1 cellular context compared by ENCODE assay signal in the genomic region with DNA sequence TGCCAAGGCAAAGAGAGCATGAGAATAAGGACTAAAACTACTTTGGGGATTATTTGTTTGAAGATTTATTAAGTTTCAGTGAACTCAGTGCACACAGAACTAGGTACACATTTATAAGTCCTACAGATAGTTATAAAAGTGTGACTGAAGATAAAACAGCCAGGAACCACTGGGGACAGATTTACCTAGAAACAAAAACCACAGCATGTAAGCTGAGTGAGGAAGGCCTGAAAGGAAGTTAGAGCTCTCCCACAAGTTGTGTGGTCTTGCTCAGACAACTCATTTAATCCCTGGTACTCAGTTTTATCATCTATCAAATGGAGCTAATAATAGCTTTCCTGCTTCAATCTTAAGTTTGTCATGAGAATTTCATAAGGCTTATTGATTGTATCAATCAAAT.
A peak's percentile ranks its signal among the peaks of the same experiment; 100 is the strongest.
TF ChIP-seq lines count a peak whose summit lies in the region.

No MANE protein-coding gene starts in this region.

TF ChIP-seq in K562, 482 proteins besides CTCF, POLR2A, EP300 and RAD21 (continued from another document):
- TF ChIP-seq, protein P1, sequence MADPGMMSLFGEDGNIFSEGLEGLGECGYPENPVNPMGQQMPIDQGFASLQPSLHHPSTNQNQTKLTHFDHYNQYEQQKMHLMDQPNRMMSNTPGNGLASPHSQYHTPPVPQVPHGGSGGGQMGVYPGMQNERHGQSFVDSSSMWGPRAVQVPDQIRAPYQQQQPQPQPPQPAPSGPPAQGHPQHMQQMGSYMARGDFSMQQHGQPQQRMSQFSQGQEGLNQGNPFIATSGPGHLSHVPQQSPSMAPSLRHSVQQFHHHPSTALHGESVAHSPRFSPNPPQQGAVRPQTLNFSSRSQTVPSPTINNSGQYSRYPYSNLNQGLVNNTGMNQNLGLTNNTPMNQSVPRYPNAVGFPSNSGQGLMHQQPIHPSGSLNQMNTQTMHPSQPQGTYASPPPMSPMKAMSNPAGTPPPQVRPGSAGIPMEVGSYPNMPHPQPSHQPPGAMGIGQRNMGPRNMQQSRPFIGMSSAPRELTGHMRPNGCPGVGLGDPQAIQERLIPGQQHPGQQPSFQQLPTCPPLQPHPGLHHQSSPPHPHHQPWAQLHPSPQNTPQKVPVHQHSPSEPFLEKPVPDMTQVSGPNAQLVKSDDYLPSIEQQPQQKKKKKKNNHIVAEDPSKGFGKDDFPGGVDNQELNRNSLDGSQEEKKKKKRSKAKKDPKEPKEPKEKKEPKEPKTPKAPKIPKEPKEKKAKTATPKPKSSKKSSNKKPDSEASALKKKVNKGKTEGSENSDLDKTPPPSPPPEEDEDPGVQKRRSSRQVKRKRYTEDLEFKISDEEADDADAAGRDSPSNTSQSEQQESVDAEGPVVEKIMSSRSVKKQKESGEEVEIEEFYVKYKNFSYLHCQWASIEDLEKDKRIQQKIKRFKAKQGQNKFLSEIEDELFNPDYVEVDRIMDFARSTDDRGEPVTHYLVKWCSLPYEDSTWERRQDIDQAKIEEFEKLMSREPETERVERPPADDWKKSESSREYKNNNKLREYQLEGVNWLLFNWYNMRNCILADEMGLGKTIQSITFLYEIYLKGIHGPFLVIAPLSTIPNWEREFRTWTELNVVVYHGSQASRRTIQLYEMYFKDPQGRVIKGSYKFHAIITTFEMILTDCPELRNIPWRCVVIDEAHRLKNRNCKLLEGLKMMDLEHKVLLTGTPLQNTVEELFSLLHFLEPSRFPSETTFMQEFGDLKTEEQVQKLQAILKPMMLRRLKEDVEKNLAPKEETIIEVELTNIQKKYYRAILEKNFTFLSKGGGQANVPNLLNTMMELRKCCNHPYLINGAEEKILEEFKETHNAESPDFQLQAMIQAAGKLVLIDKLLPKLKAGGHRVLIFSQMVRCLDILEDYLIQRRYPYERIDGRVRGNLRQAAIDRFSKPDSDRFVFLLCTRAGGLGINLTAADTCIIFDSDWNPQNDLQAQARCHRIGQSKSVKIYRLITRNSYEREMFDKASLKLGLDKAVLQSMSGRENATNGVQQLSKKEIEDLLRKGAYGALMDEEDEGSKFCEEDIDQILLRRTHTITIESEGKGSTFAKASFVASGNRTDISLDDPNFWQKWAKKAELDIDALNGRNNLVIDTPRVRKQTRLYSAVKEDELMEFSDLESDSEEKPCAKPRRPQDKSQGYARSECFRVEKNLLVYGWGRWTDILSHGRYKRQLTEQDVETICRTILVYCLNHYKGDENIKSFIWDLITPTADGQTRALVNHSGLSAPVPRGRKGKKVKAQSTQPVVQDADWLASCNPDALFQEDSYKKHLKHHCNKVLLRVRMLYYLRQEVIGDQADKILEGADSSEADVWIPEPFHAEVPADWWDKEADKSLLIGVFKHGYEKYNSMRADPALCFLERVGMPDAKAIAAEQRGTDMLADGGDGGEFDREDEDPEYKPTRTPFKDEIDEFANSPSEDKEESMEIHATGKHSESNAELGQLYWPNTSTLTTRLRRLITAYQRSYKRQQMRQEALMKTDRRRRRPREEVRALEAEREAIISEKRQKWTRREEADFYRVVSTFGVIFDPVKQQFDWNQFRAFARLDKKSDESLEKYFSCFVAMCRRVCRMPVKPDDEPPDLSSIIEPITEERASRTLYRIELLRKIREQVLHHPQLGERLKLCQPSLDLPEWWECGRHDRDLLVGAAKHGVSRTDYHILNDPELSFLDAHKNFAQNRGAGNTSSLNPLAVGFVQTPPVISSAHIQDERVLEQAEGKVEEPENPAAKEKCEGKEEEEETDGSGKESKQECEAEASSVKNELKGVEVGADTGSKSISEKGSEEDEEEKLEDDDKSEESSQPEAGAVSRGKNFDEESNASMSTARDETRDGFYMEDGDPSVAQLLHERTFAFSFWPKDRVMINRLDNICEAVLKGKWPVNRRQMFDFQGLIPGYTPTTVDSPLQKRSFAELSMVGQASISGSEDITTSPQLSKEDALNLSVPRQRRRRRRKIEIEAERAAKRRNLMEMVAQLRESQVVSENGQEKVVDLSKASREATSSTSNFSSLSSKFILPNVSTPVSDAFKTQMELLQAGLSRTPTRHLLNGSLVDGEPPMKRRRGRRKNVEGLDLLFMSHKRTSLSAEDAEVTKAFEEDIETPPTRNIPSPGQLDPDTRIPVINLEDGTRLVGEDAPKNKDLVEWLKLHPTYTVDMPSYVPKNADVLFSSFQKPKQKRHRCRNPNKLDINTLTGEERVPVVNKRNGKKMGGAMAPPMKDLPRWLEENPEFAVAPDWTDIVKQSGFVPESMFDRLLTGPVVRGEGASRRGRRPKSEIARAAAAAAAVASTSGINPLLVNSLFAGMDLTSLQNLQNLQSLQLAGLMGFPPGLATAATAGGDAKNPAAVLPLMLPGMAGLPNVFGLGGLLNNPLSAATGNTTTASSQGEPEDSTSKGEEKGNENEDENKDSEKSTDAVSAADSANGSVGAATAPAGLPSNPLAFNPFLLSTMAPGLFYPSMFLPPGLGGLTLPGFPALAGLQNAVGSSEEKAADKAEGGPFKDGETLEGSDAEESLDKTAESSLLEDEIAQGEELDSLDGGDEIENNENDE (IDR thresholded peaks at IDR 0.05; ENCODE audit: low read depth, low read length): no peak
- TF ChIP-seq NR3C1 (CRISPR knock-in tag; IDR thresholded peaks at IDR 0.05): no peak
- peak; percentile 4 for TF ChIP-seq RBM25 (IDR thresholded peaks at IDR 0.05; ENCODE audit: low read depth, low read length, severe bottlenecking)
